17 cellular contexts compared by ENCODE assay signal in genomic region chr4:54268151-54268550, GRCh38.
"Had no signal": no experiment of that assay in that cellular context is flagged by ENCODE, and none has a peak within 500 bp of the region (broad histone marks: within the 10 kb centered on the region; RNA-seq: fewer than 3 reads in every experiment).

No MANE protein-coding gene starts in this region.

- H3K27ac Mint-ChIP-seq: activated naive CD8-positive, alpha-beta T cell; activated T-cell treated with anti-CD3 and anti-CD28 coated beads, Interleukin-2, amount 50 U/mL, for 24 hours; stimulated activated naive CD8-positive, alpha-beta T cell treated with anti-CD3 and anti-CD28 coated beads, Interleukin-15, Interleukin-2, amounts not matched to agents 100 ng/mL and 50 ng/mL, for 24 hours had no signal

- H3K9me3 ChIP-seq: colonic mucosa, heart left ventricle, ovary, thoracic aorta had no signal

- FAIRE-seq: frontal cortex, keratinocyte had no signal

- H3K27ac ChIP-seq: cardiac muscle cell, colonic mucosa, epithelial cell of prostate, heart left ventricle, ovary had no signal

- H3K9me3 Mint-ChIP-seq: activated T-cell treated with anti-CD3 and anti-CD28 coated beads, Interleukin-2, amount 50 U/mL, for 24 hours; stimulated activated naive CD8-positive, alpha-beta T cell treated with anti-CD3 and anti-CD28 coated beads, Interleukin-15, Interleukin-2, amounts not matched to agents 100 ng/mL and 50 ng/mL, for 24 hours had no signal

- ATAC-seq: heart left ventricle, left ventricle myocardium superior had no signal

- H3K4me3 ChIP-seq: cardiac muscle cell, colonic mucosa, heart left ventricle, ovary, thoracic aorta had no signal

- H3K4me3 Mint-ChIP-seq: activated naive CD8-positive, alpha-beta T cell; activated T-cell treated with anti-CD3 and anti-CD28 coated beads, Interleukin-2, amount 50 U/mL, for 24 hours; stimulated activated naive CD8-positive, alpha-beta T cell treated with anti-CD3 and anti-CD28 coated beads, Interleukin-15, Interleukin-2, amounts not matched to agents 100 ng/mL and 50 ng/mL, for 24 hours had no signal

- H3K36me3 ChIP-seq: colonic mucosa, ovary had no signal

- H3K4me1 ChIP-seq: colonic mucosa, heart left ventricle had no signal

- H3K36me3 Mint-ChIP-seq: activated naive CD8-positive, alpha-beta T cell had no signal

- DNase-seq: activated effector memory CD4-positive, alpha-beta T cell treated with Interleukin-2 at 50 U/mL for 16 hours; activated T-cell treated with anti-CD3 and anti-CD28 coated beads, Interleukin-2, amount 50 U/mL, for 24 hours; anterior cingulate cortex; colonic mucosa; effector memory CD4-positive, alpha-beta T cell; heart left ventricle; left ventricle myocardium superior; ovary; stimulated activated CD4-positive, alpha-beta T cell treated with anti-CD3 and anti-CD28 coated beads, Interleukin-4, amount 100 ng/mL, for 1 hour; stimulated activated CD8-positive, alpha-beta memory T cell treated with anti-CD3 and anti-CD28 coated beads, Interleukin-4, amount 100 ng/mL, for 48 hours had no signal

- H3K27me3 ChIP-seq: cardiac muscle cell, colonic mucosa, heart left ventricle, ovary had no signal
